8 cellular contexts compared by ENCODE assay signal in genomic region chr1:244665771-244666217, GRCh38. TPM values are rescaled to one million over a fixed set of nuclear protein-coding genes. Genes with fewer than 3 reads are reported as not detected.
DNase-seq lines count a peak whose midpoint lies in the region; ATAC-seq and TF ChIP-seq lines count a peak whose summit lies in the region.

No MANE protein-coding gene starts in this region.

- peak overlapping the region; percentile 47 for H3K27ac ChIP-seq in mesodermal cell (ENCODE audit: low read depth, low read length, severe bottlenecking)

- peaks cover 4% of the 10 kb centered on the region for H3K4me1 ChIP-seq in mesodermal cell (ENCODE audit: control insufficient read depth, insufficient read depth, low read length, poor library complexity, severe bottlenecking)

- DNase-seq in NOMO-1 (lab: John Stamatoyannopoulos, UW; ENCODE audit: unreplicated experiment in 2 of 2) (peak; percentile 13 to 72), progenitor cell of endocrine pancreas (ENCODE audit: low spot score, unreplicated experiment) (no peak), kidney tubule cell (ENCODE audit: low spot score) (no peak), NCI-H82 treated with DMSO at 0.1 percent for 48 hours (lab: John Stamatoyannopoulos, UW; ENCODE audit: unreplicated experiment) (no peak)
- DNase-seq in stimulated activated CD4-positive, alpha-beta T cell treated with anti-CD3 and anti-CD28 coated beads, Interleukin-1b, Interleukin-23, amount 100 ng/mL, for 48 hours = no peak

- H3K4me3 Mint-ChIP-seq in progenitor cell of endocrine pancreas (ENCODE audit: low read depth) = no peak overlapping the region

- H3K4me1 Mint-ChIP-seq in progenitor cell of endocrine pancreas (ENCODE audit: low read depth) = peaks cover 26% of the 10 kb centered on the region

- H3K4me3 ChIP-seq in mesodermal cell (ENCODE audit: extremely low read depth, insufficient read depth, low read length, poor library complexity, severe bottlenecking) = no peak overlapping the region

- peaks cover 22% of the 10 kb centered on the region for H3K36me3 ChIP-seq in mesodermal cell (ENCODE audit: control insufficient read depth, insufficient read depth, low read length)

- peaks cover 7% of the 10 kb centered on the region for H3K9me3 Mint-ChIP-seq in progenitor cell of endocrine pancreas (ENCODE audit: low read depth)

- 98% methylated on average over 4 of the region's 4 CpGs for WGBS in mesodermal cell (ENCODE audit: insufficient coverage in 2 of 2), 2 experiments

- TF ChIP-seq CTCF in progenitor cell of endocrine pancreas (IDR thresholded peaks at IDR 0.05; ENCODE audit: unreplicated experiment) = no peak

- H3K9me3 ChIP-seq in mesodermal cell (ENCODE audit: control insufficient read depth, low read length) = no peaks in the 10 kb centered on the region

- H3K36me3 Mint-ChIP-seq in progenitor cell of endocrine pancreas (ENCODE audit: insufficient read depth) = peaks cover 13% of the 10 kb centered on the region

- ATAC-seq in GM18520 (IDR thresholded peaks at IDR 0.05; ENCODE audit: unreplicated experiment) (peak; percentile 80), HG02610 (IDR thresholded peaks at IDR 0.05; ENCODE audit: unreplicated experiment) (peak; percentile 95)

- no peak overlapping the region for H3K27ac Mint-ChIP-seq in progenitor cell of endocrine pancreas

- H3K27me3 Mint-ChIP-seq in progenitor cell of endocrine pancreas = no peaks in the 10 kb centered on the region

RNA-seq across cellular contexts. Expression of gene DESI2, which starts 12.9 kb away (rescaled TPM):
- polyA plus RNA-seq in mesodermal cell (2013, experiment 1 of 2) = 54.1 TPM
- 56.6 TPM for polyA plus RNA-seq in mesodermal cell (2013, experiment 2 of 2)
- total RNA-seq in progenitor cell of endocrine pancreas = 32.7 and 33.0 TPM in 2 replicates

Comparison
In these comparisons a context has a peak if more than half of its experiments do, and no peak if none do; other contexts are left out.
1. DNase-seq: peak in NOMO-1 (2 of 2); none in progenitor cell of endocrine pancreas (single experiment), kidney tubule cell (single experiment), NCI-H82 treated with DMSO at 0.1 percent for 48 hours (single experiment) and stimulated activated CD4-positive, alpha-beta T cell treated with anti-CD3 and anti-CD28 coated beads, Interleukin-1b, Interleukin-23, amount 100 ng/mL, for 48 hours (single experiment).